ENCODE assay signal across 21 cellular contexts in genomic region chr19:1282588-1283206, GRCh38. TPM values are rescaled to one million over a fixed set of nuclear protein-coding genes. Genes with fewer than 3 reads are reported as not detected.
DNase-seq lines count a peak whose midpoint lies in the region; ATAC-seq, FAIRE-seq and TF ChIP-seq lines count a peak whose summit lies in the region.
"Had no signal": no experiment of that assay in that cellular context is flagged by ENCODE, and none has a peak within 500 bp of the region (broad histone marks: within the 10 kb centered on the region; RNA-seq: fewer than 3 reads in every experiment).

No MANE protein-coding gene starts in this region.

- peaks cover 20% of the 10 kb centered on the region for H3K27me3 Mint-ChIP-seq in neural crest cell (ENCODE audit: low read depth)
- H3K27me3 Mint-ChIP-seq in naive thymus-derived CD4-positive, alpha-beta T cell, result peaks cover 12 to 26% (median 18%) of the 10 kb centered on the region in 5 donors

- peaks cover 8% of the 10 kb centered on the region for H3K4me1 ChIP-seq in colonic mucosa
- H3K4me1 ChIP-seq in naive thymus-derived CD4-positive, alpha-beta T cell (ENCODE audit: control insufficient read depth in 2 of 2, insufficient read depth in 2 of 2, low read length in 2 of 2), result peaks cover 0 to 4% of the 10 kb centered on the region in 2 donors

- peak overlapping the region; percentile 64 for H3K4me3 Mint-ChIP-seq in neural crest cell
- H3K4me3 Mint-ChIP-seq in naive thymus-derived CD4-positive, alpha-beta T cell, result no peak overlapping the region
- H3K4me3 Mint-ChIP-seq: CD14-positive monocyte, T-cell had no signal

- H3K4me1 Mint-ChIP-seq in neural crest cell, result peaks cover 16% of the 10 kb centered on the region
- H3K4me1 Mint-ChIP-seq in naive thymus-derived CD4-positive, alpha-beta T cell, result peaks cover 7 to 26% (median 13%) of the 10 kb centered on the region in 7 donors

- peak overlapping the region; percentile 16 for H3K4me3 ChIP-seq in colonic mucosa
- no peak overlapping the region for H3K4me3 ChIP-seq in naive thymus-derived CD4-positive, alpha-beta T cell (ENCODE audit: low read length)

- H3K9ac ChIP-seq in colonic mucosa (ENCODE audit: low read depth in 2 of 2, low read length in 2 of 2), result peak overlapping the region; percentile 37 to 89

- peak overlapping the region; percentile 91 for H3K27ac ChIP-seq in colonic mucosa
- no peak overlapping the region for H3K27ac ChIP-seq in naive thymus-derived CD4-positive, alpha-beta T cell (ENCODE audit: low read depth, low read length)

- peak; percentile 45 for DNase-seq in ELR (ENCODE audit: low read depth)
- no peak for DNase-seq in HTR-8/SVneo (ENCODE audit: insufficient read length, low spot score)
- DNase-seq in colonic mucosa, result peak; percentile 48
- DNase-seq in neural crest cell (ENCODE audit: low read depth, low spot score), result no peak
- DNase-seq in medulla oblongata (ENCODE audit: extremely low spot score), result no peak
- no peak for DNase-seq in NCI-H524 (lab: John Stamatoyannopoulos, UW)
- DNase-seq in naive thymus-derived CD4-positive, alpha-beta T cell, result no peak
- DNase-seq: ACHN, AML-193, GF-D8, NCI-H1092, NCI-H146, NCI-H2081, NCI-H446 treated with DMSO at 0.1 percent for 48 hours, NCI-H748 treated with DMSO at 0.1 percent for 48 hours, OCI-M1, Right ventricle myocardium superior, T-cell had no signal

- CTCF ChIA-PET in naive thymus-derived CD4-positive, alpha-beta T cell (lab: Charles Lee), result no interaction called here

- POLR2A ChIA-PET in naive thymus-derived CD4-positive, alpha-beta T cell (lab: Charles Lee), result interaction anchor here (0.6 kb wide), 1 partner anchor 103 kb away, joined by 3 read pairs; no protein-coding TSS in a partner anchor

- no peak overlapping the region for H3K27ac Mint-ChIP-seq in neural crest cell (ENCODE audit: unreplicated experiment)
- no peak overlapping the region for H3K27ac Mint-ChIP-seq in naive thymus-derived CD4-positive, alpha-beta T cell
- H3K27ac Mint-ChIP-seq: CD14-positive monocyte, T-cell had no signal

- intact Hi-C loops in colonic mucosa (cut with DNase I), result loop anchor here (5.0 to 10.0 kb wide), 3 partner anchors 75 to 232 kb away; partner anchors contain the start of genes ADAMTSL5 and NDUFS7
- intact Hi-C loops in naive thymus-derived CD4-positive, alpha-beta T cell (cut with micrococcal nuclease), result no loop called here

- peak; percentile 79 for FAIRE-seq in HTR-8/SVneo (lab: Jason Lieb, UNC)

- H3K36me3 Mint-ChIP-seq in neural crest cell (ENCODE audit: low read depth), result peaks cover 3% of the 10 kb centered on the region
- H3K36me3 Mint-ChIP-seq in naive thymus-derived CD4-positive, alpha-beta T cell, result peaks cover 0 to 15% (median 3%) of the 10 kb centered on the region in 5 donors

- H3K36me3 ChIP-seq in colonic mucosa, result no peaks in the 10 kb centered on the region
- peaks cover 0 to 23% (median 0%) of the 10 kb centered on the region in 3 experiments for H3K36me3 ChIP-seq in naive thymus-derived CD4-positive, alpha-beta T cell (ENCODE audit: control insufficient read depth in 2 of 3, insufficient read depth in 3 of 3, low read length in 3 of 3)

- ATAC-seq in naive thymus-derived CD4-positive, alpha-beta T cell, result no peak
- ATAC-seq: SK-N-SH treated with all-trans-retinoic acid at 6 μM for 48 hours, T-cell had no signal

- H3K9me3 Mint-ChIP-seq in neural crest cell, result no peaks in the 10 kb centered on the region
- peaks cover 0 to 1% (median 0%) of the 10 kb centered on the region in 11 donors for H3K9me3 Mint-ChIP-seq in naive thymus-derived CD4-positive, alpha-beta T cell
- H3K9me3 Mint-ChIP-seq: T-cell had no signal

- no peaks in the 10 kb centered on the region for H3K9me3 ChIP-seq in colonic mucosa
- no peaks in the 10 kb centered on the region for H3K9me3 ChIP-seq in naive thymus-derived CD4-positive, alpha-beta T cell (ENCODE audit: control insufficient read depth in 2 of 3, low read length in 3 of 3)

- H3K27me3 ChIP-seq in colonic mucosa, result peaks cover 13% of the 10 kb centered on the region
- H3K27me3 ChIP-seq in naive thymus-derived CD4-positive, alpha-beta T cell (ENCODE audit: control insufficient read depth in 2 of 2, insufficient read depth in 2 of 2, low read length in 2 of 2), result peaks cover 0 to 3% of the 10 kb centered on the region in 2 donors

- no peak for TF ChIP-seq CTCF in colonic mucosa (IDR thresholded peaks at IDR 0.05)
- no peak for TF ChIP-seq CTCF in neural crest cell (conservative IDR thresholded peaks at IDR 0.05)

RNA-seq across cellular contexts. Expression of gene EFNA2, which starts 3.0 kb away (rescaled TPM):
- 10 to 100 TPM; 72.8 to 86.1 TPM for total RNA-seq in colonic mucosa
- 28.0 and 31.0 TPM in 2 replicates for total RNA-seq in neural crest cell
- total RNA-seq in naive thymus-derived CD4-positive, alpha-beta T cell, result not detected
- not detected for polyA plus RNA-seq in naive thymus-derived CD4-positive, alpha-beta T cell
- total RNA-seq: MCF 10A, Right ventricle myocardium superior had no signal
- polyA plus RNA-seq: CD14-positive monocyte had no signal

RNA-seq across cellular contexts. Expression of gene FAM174C, which starts 7.4 kb away (rescaled TPM):
- 100 to 1,000 TPM in 1 of 2 donors, 10 to 100 TPM in 1; 41.8 to 114 TPM for total RNA-seq in colonic mucosa
- total RNA-seq in neural crest cell, result 33.3 and 36.6 TPM in 2 replicates
- 10 to 100 TPM; 31.7 to 57.3 (median 47.7) TPM for total RNA-seq in naive thymus-derived CD4-positive, alpha-beta T cell
- 10 to 100 TPM; 75.0 to 78.8 TPM for polyA plus RNA-seq in naive thymus-derived CD4-positive, alpha-beta T cell

RNA-seq across cellular contexts. Expression of gene CIRBP, which starts 13.6 kb away (rescaled TPM):
- total RNA-seq in colonic mucosa (100 to 1,000 TPM; 163 to 179 TPM), neural crest cell (414 and 421 TPM in 2 replicates)
- 100 to 1,000 TPM; 237 to 629 (median 524) TPM for total RNA-seq in naive thymus-derived CD4-positive, alpha-beta T cell
- polyA plus RNA-seq in naive thymus-derived CD4-positive, alpha-beta T cell, result 100 to 1,000 TPM; 233 to 247 TPM

RNA-seq across cellular contexts. Expression of gene MIDN, which starts 34.3 kb away (rescaled TPM):
- total RNA-seq in colonic mucosa (100 to 1,000 TPM; 172 to 177 TPM), neural crest cell (177 and 187 TPM in 2 replicates)
- total RNA-seq in naive thymus-derived CD4-positive, alpha-beta T cell, result 100 to 1,000 TPM in 2 of 5 experiments, 10 to 100 TPM in 3; 22.6 to 310 (median 78.1) TPM
- 1 to 10 TPM; 1.4 to 3.6 TPM for polyA plus RNA-seq in naive thymus-derived CD4-positive, alpha-beta T cell

RNA-seq across cellular contexts. Expression of gene ATP5F1D, which starts 41.1 kb away (rescaled TPM):
- 100 to 1,000 TPM; 359 to 627 TPM for total RNA-seq in colonic mucosa
- total RNA-seq in neural crest cell, result 140 and 141 TPM in 2 replicates
- total RNA-seq in naive thymus-derived CD4-positive, alpha-beta T cell, result 100 to 1,000 TPM in 3 of 5 experiments, 10 to 100 TPM in 2; 90.6 to 178 (median 102) TPM
- polyA plus RNA-seq in naive thymus-derived CD4-positive, alpha-beta T cell, result 100 to 1,000 TPM; 209 to 302 TPM

Comparison
In these comparisons a context has a peak if more than half of its experiments do, and no peak if none do; other contexts are left out.
1. DNase-seq: peak in ELR (single experiment) and colonic mucosa (single experiment); none in HTR-8/SVneo (single experiment), neural crest cell (single experiment), medulla oblongata (single experiment), NCI-H524 (0 of 2) and naive thymus-derived CD4-positive, alpha-beta T cell (0 of 9).
2. RNA of gene EFNA2, which starts 3.0 kb away (total RNA-seq): 72.8 to 86.1 TPM in colonic mucosa and 28.0 to 31.0 TPM in neural crest cell; not detected in naive thymus-derived CD4-positive, alpha-beta T cell; every median in the first group is over 10 times any median in the second.